In the genomic region with DNA sequence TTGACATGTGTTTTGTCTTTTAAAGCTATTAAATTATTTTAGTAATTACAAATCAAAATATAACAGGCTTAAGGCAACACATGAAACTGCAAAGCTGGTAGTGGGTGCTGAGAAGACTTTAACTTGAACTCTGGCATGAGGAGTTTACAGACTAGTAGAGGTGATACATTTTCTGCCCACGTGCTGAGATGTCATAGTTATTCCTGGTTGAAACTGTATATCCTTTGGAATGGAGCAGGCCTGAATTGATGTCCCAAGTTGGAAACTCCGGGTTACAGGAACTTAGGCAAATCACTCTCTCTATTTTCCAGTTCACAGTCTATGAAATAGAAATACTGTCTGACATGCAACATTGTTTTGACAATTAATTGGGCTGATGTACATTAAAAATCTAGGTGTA, we compare ENCODE assay signal across 17 cellular contexts.
"Had no signal": no experiment of that assay in that cellular context is flagged by ENCODE, and none has a peak within 500 bp of the region (broad histone marks: within the 10 kb centered on the region; RNA-seq: fewer than 3 reads in every experiment).

No MANE protein-coding gene starts in this region.

- H3K27ac ChIP-seq: coronary artery, dorsolateral prefrontal cortex, esophagus muscularis mucosa, foreskin keratinocyte, left ventricle myocardium inferior, lower lobe of right lung had no signal

- H3K9me3 ChIP-seq: esophagus muscularis mucosa, heart right ventricle, left ventricle myocardium inferior, lower lobe of right lung had no signal

- H3K4me3 ChIP-seq: coronary artery, dorsolateral prefrontal cortex, esophagus muscularis mucosa, heart right ventricle, left ventricle myocardium inferior, lower lobe of right lung had no signal

- DNase-seq: dermis blood vessel endothelial cell; dorsolateral prefrontal cortex; effector CD4-positive, alpha-beta T cell; effector memory CD4-positive, alpha-beta T cell; foreskin keratinocyte; glutamatergic neuron; head of caudate nucleus; hippocampal formation; left cardiac atrium; left ventricle myocardium inferior; lower lobe of right lung; mesenchymal stem cell; midbrain had no signal

- H3K4me1 ChIP-seq: esophagus muscularis mucosa, foreskin keratinocyte, left ventricle myocardium inferior, lower lobe of right lung had no signal

- H3K36me3 ChIP-seq: esophagus muscularis mucosa, heart right ventricle, left ventricle myocardium inferior, lower lobe of right lung had no signal

- H3K27me3 ChIP-seq: dorsolateral prefrontal cortex, esophagus muscularis mucosa, foreskin keratinocyte, heart right ventricle had no signal

- ATAC-seq: foreskin keratinocyte, left cardiac atrium, left lobe of liver, lower lobe of right lung had no signal
